ENCODE assay signal across 10 cellular contexts in genomic region chr2:169877406-169877805, GRCh38. TPM values are rescaled to one million over a fixed set of nuclear protein-coding genes. Genes with fewer than 3 reads are reported as not detected.
A peak's percentile ranks its signal among the peaks of the same experiment; 100 is the strongest.
DNase-seq lines count a peak whose midpoint lies in the region; ATAC-seq and TF ChIP-seq lines count a peak whose summit lies in the region.
"Had no signal": no experiment of that assay in that cellular context is flagged by ENCODE, and none has a peak within 500 bp of the region (broad histone marks: within the 10 kb centered on the region; RNA-seq: fewer than 3 reads in every experiment).

No MANE protein-coding gene starts in this region.

- peaks cover 6% of the 10 kb centered on the region for H3K36me3 Mint-ChIP-seq in activated naive CD4-positive, alpha-beta T cell treated with anti-CD3 and anti-CD28 coated beads for 36 hours (ENCODE audit: low read depth)
- H3K36me3 Mint-ChIP-seq in activated CD4-positive, alpha-beta T cell treated with anti-CD3 and anti-CD28 coated beads for 36 hours (ENCODE audit: low read depth) = peaks cover 6% of the 10 kb centered on the region

- intact Hi-C loops in activated naive CD4-positive, alpha-beta T cell treated with anti-CD3 and anti-CD28 coated beads for 36 hours (cut with micrococcal nuclease) = loop anchor here (1.0 kb wide), 2 partner anchors 53 to 349 kb away; partner anchors contain the start of gene METTL5
- intact Hi-C loops in PC-3 (cut with micrococcal nuclease) = loop anchor here (1.0 kb wide), 2 partner anchors 53 to 425 kb away; partner anchors contain the start of gene METTL5
- intact Hi-C loops in activated CD4-positive, alpha-beta T cell treated with anti-CD3 and anti-CD28 coated beads for 36 hours (cut with DNase I, micrococcal nuclease) = loop anchor here in 1 of 2 experiments (2.0 kb wide), 1 partner anchor 53 kb away; the partner anchor contains the start of gene METTL5

- no TSS peak for BruUV-seq in PC-3 (replicated peaks; lab: Mats Ljungman, UMichigan)

- no peaks in the 10 kb centered on the region for H3K4me1 Mint-ChIP-seq in activated naive CD4-positive, alpha-beta T cell treated with anti-CD3 and anti-CD28 coated beads for 36 hours (ENCODE audit: low read depth)
- H3K4me1 Mint-ChIP-seq in activated CD4-positive, alpha-beta T cell treated with anti-CD3 and anti-CD28 coated beads for 36 hours = no peaks in the 10 kb centered on the region

- CTCF ChIA-PET in activated naive CD4-positive, alpha-beta T cell treated with anti-CD3 and anti-CD28 coated beads for 36 hours (lab: Charles Lee) = interaction anchor here (0.8 to 1.7 kb wide), 6 partner anchors 12 to 305 kb away, joined by 3 to 6 read pairs (median 4); partner anchors contain the start of gene METTL5
- CTCF ChIA-PET in PC-3 (lab: Charles Lee) = interaction anchor here (0.6 to 1.0 kb wide), 3 partner anchors 49 to 414 kb away, joined by 4 to 8 read pairs (median 5); partner anchors contain the start of gene METTL5
- CTCF ChIA-PET in activated CD4-positive, alpha-beta T cell treated with anti-CD3 and anti-CD28 coated beads for 36 hours (lab: Charles Lee) = interaction anchor here (0.6 to 1.5 kb wide), 5 partner anchors 14 to 366 kb away, joined by 3 to 5 read pairs (median 3); no protein-coding TSS in a partner anchor

- H3K9ac ChIP-seq in PC-3 (ENCODE audit: low read length) (no peak overlapping the region), smooth muscle cell (ENCODE audit: low read depth) (no peak overlapping the region)

- peak; percentile 50 for TF ChIP-seq CTCF in PC-3 (conservative IDR thresholded peaks at IDR 0.05; ENCODE audit: low read depth, low read length)
- peak; percentile 18 for TF ChIP-seq CTCF in fibroblast of mammary gland (conservative IDR thresholded peaks at IDR 0.05; ENCODE audit: control insufficient read depth, insufficient read depth, low read depth, low read length)
- peak; percentile 19 for TF ChIP-seq CTCF in smooth muscle cell (IDR thresholded peaks at IDR 0.05; ENCODE audit: borderline replicate concordance, insufficient read depth, poor library complexity, severe bottlenecking)

- H3K27ac Mint-ChIP-seq in activated naive CD4-positive, alpha-beta T cell treated with anti-CD3 and anti-CD28 coated beads for 36 hours = no peak overlapping the region
- H3K27ac Mint-ChIP-seq in activated CD4-positive, alpha-beta T cell treated with anti-CD3 and anti-CD28 coated beads for 36 hours = no peak overlapping the region

- H3F3A ChIP-seq in PC-3 (ENCODE audit: low read length, unreplicated experiment) (no peaks in the 10 kb centered on the region), smooth muscle cell (ENCODE audit: low read depth) (no peaks in the 10 kb centered on the region)

- H3K9me3 Mint-ChIP-seq in activated naive CD4-positive, alpha-beta T cell treated with anti-CD3 and anti-CD28 coated beads for 36 hours = no peaks in the 10 kb centered on the region
- H3K9me3 Mint-ChIP-seq in activated CD4-positive, alpha-beta T cell treated with anti-CD3 and anti-CD28 coated beads for 36 hours (ENCODE audit: low read depth) = no peaks in the 10 kb centered on the region

- H2AFZ ChIP-seq in PC-3 (ENCODE audit: low read length) (no peak overlapping the region), smooth muscle cell (ENCODE audit: low read depth) (no peak overlapping the region)

- DNase-seq in activated naive CD4-positive, alpha-beta T cell treated with anti-CD3 and anti-CD28 coated beads for 36 hours = peak; percentile 32
- no peak for DNase-seq in activated naive CD4-positive, alpha-beta T cell treated with anti-CD3 and anti-CD28 coated beads, Interleukin-2, amount 50 U/mL, for 16 hours
- peak; percentile 33 for DNase-seq in PC-3
- peak; percentile 31 for DNase-seq in fibroblast of mammary gland (ENCODE audit: low read depth)
- DNase-seq in smooth muscle cell (lab: John Stamatoyannopoulos, UW; ENCODE audit: unreplicated experiment) = no peak
- DNase-seq in KG1 (lab: John Stamatoyannopoulos, UW) = no peak
- DNase-seq in activated CD4-positive, alpha-beta T cell treated with anti-CD3 and anti-CD28 coated beads for 36 hours = no peak
- DNase-seq in NCI-H1048 (lab: John Stamatoyannopoulos, UW) = no peak
- DNase-seq: upper lobe of left lung had no signal

- H3K79me2 ChIP-seq in PC-3 (ENCODE audit: low read length) = no peaks in the 10 kb centered on the region
- H3K79me2 ChIP-seq in smooth muscle cell (ENCODE audit: low read depth) = peaks cover 9% of the 10 kb centered on the region

- H3K4me1 ChIP-seq in PC-3 (ENCODE audit: insufficient read depth, low read length) (no peaks in the 10 kb centered on the region), smooth muscle cell (ENCODE audit: low read depth) (no peaks in the 10 kb centered on the region)
- H3K4me1 ChIP-seq: upper lobe of left lung had no signal

- POLR2A ChIA-PET in PC-3 (lab: Charles Lee; ENCODE audit: unreplicated experiment) = interaction anchor here (0.6 kb wide), 2 partner anchors 24 to 62 kb away, joined by 4 read pairs; no protein-coding TSS in a partner anchor
- POLR2A ChIA-PET in activated CD4-positive, alpha-beta T cell treated with anti-CD3 and anti-CD28 coated beads for 36 hours (lab: Charles Lee) = interaction anchor here (0.6 to 0.7 kb wide), 2 partner anchors 13 to 339 kb away, joined by 3 to 4 read pairs; no protein-coding TSS in a partner anchor

- ATAC-seq in PC-3 = peak; percentile 45; the same call in 1 of the 2 replicates
- ATAC-seq in activated CD4-positive, alpha-beta T cell treated with anti-CD3 and anti-CD28 coated beads for 36 hours = no peak
- ATAC-seq: sciatic nerve had no signal

- H3K4me2 ChIP-seq in PC-3 (ENCODE audit: low read length) (no peak overlapping the region), smooth muscle cell (no peak overlapping the region)

- H3K27me3 Mint-ChIP-seq in activated naive CD4-positive, alpha-beta T cell treated with anti-CD3 and anti-CD28 coated beads for 36 hours (ENCODE audit: low read depth) = no peaks in the 10 kb centered on the region
- H3K27me3 Mint-ChIP-seq in activated CD4-positive, alpha-beta T cell treated with anti-CD3 and anti-CD28 coated beads for 36 hours = no peaks in the 10 kb centered on the region

- H3K27ac ChIP-seq in PC-3 (ENCODE audit: low read length) (no peak overlapping the region), smooth muscle cell (ENCODE audit: low read depth) (no peak overlapping the region)
- H3K27ac ChIP-seq: upper lobe of left lung had no signal

- H3K9me3 ChIP-seq in PC-3 (ENCODE audit: low read length) (no peaks in the 10 kb centered on the region), smooth muscle cell (replicated peaks; ENCODE audit: low read depth) (no peaks in the 10 kb centered on the region)
- H3K9me3 ChIP-seq: upper lobe of left lung had no signal

- no peaks in the 10 kb centered on the region for H3K9me2 ChIP-seq in PC-3 (replicated peaks; ENCODE audit: low read length)

- H3K27me3 ChIP-seq in PC-3 (ENCODE audit: low read length) = no peaks in the 10 kb centered on the region
- H3K27me3 ChIP-seq in smooth muscle cell (ENCODE audit: low read depth) = no peaks in the 10 kb centered on the region
- H3K27me3 ChIP-seq: upper lobe of left lung had no signal

- H3K4me3 ChIP-seq in PC-3 (ENCODE audit: low read length) = no peak overlapping the region
- no peak overlapping the region for H3K4me3 ChIP-seq in fibroblast of mammary gland (ENCODE audit: control insufficient read depth, low read depth, low read length)
- H3K4me3 ChIP-seq in smooth muscle cell = no peak overlapping the region
- H3K4me3 ChIP-seq: upper lobe of left lung had no signal

- H4K20me1 ChIP-seq in PC-3 (ENCODE audit: low read length) (no peaks in the 10 kb centered on the region), smooth muscle cell (ENCODE audit: low read depth) (no peaks in the 10 kb centered on the region)

- H3K36me3 ChIP-seq in PC-3 (ENCODE audit: low read depth, low read length) = peaks cover 8% of the 10 kb centered on the region; the same call in 1 of the 2 replicates
- no peaks in the 10 kb centered on the region for H3K36me3 ChIP-seq in smooth muscle cell (ENCODE audit: low read depth)

- H3K4me3 Mint-ChIP-seq in activated naive CD4-positive, alpha-beta T cell treated with anti-CD3 and anti-CD28 coated beads for 36 hours = no peak overlapping the region
- no peak overlapping the region for H3K4me3 Mint-ChIP-seq in activated CD4-positive, alpha-beta T cell treated with anti-CD3 and anti-CD28 coated beads for 36 hours

RNA-seq across cellular contexts. Expression of gene UBR3, which starts 50.2 kb away (rescaled TPM):
- total RNA-seq in activated naive CD4-positive, alpha-beta T cell treated with anti-CD3 and anti-CD28 coated beads for 36 hours = 10 to 100 TPM; 13.6 to 15.3 TPM
- total RNA-seq in PC-3 (2014; rRNA removed) (29.3 and 30.9 TPM in 2 replicates), smooth muscle cell (28.5 and 35.1 TPM in 2 replicates)
- polyA plus RNA-seq in smooth muscle cell = 7.0 and 7.6 TPM in 2 replicates
- total RNA-seq in activated CD4-positive, alpha-beta T cell treated with anti-CD3 and anti-CD28 coated beads for 36 hours = 10 to 100 TPM; 17.2 to 26.1 TPM

RNA-seq across cellular contexts. Expression of gene METTL5, which starts 52.7 kb away (rescaled TPM):
- total RNA-seq in activated naive CD4-positive, alpha-beta T cell treated with anti-CD3 and anti-CD28 coated beads for 36 hours = 100 to 1,000 TPM; 111 to 116 TPM
- total RNA-seq in PC-3 (2014; rRNA removed) (61.1 and 62.0 TPM in 2 replicates), smooth muscle cell (72.5 and 84.0 TPM in 2 replicates)
- polyA plus RNA-seq in smooth muscle cell = 79.8 and 80.5 TPM in 2 replicates
- total RNA-seq in activated CD4-positive, alpha-beta T cell treated with anti-CD3 and anti-CD28 coated beads for 36 hours = 100 to 1,000 TPM; 129 to 165 TPM

Comparison
In these comparisons a context has a peak if more than half of its experiments do, and no peak if none do; other contexts are left out.
1. DNase-seq: peak in activated naive CD4-positive, alpha-beta T cell treated with anti-CD3 and anti-CD28 coated beads for 36 hours (single experiment), PC-3 (single experiment) and fibroblast of mammary gland (single experiment); none in activated naive CD4-positive, alpha-beta T cell treated with anti-CD3 and anti-CD28 coated beads, Interleukin-2, amount 50 U/mL, for 16 hours (single experiment), smooth muscle cell (single experiment), KG1 (single experiment), activated CD4-positive, alpha-beta T cell treated with anti-CD3 and anti-CD28 coated beads for 36 hours (single experiment) and NCI-H1048 (single experiment).
2. Peak in every context shown above with its lines, with median percentiles within 50 percentile points of each other: CTCF ChIP-seq.